12 cellular contexts compared by ENCODE assay signal in genomic region chr2:37664190-37664751, GRCh38. TPM values are rescaled to one million over a fixed set of nuclear protein-coding genes. Genes with fewer than 3 reads are reported as not detected.
DNase-seq lines count a peak whose midpoint lies in the region; ATAC-seq and TF ChIP-seq lines count a peak whose summit lies in the region.
"Had no signal": no experiment of that assay in that cellular context is flagged by ENCODE, and none has a peak within 500 bp of the region (broad histone marks: within the 10 kb centered on the region; RNA-seq: fewer than 3 reads in every experiment).

No MANE protein-coding gene starts in this region.

- intact Hi-C loops in naive thymus-derived CD4-positive, alpha-beta T cell (cut with micrococcal nuclease) = no loop called here
- intact Hi-C loops in dorsolateral prefrontal cortex (cut with DNase I) = no loop called here

- ATAC-seq in CD4-positive, CD25-positive, alpha-beta regulatory T cell (ENCODE audit: low read depth in 2 of 2) = no peak
- no peak for ATAC-seq in activated T-helper 17 cell treated with anti-CD3 and anti-CD28 coated beads, Interleukin-2, amount 50 U/mL, for 72 hours (replicated peaks)
- ATAC-seq in naive thymus-derived CD4-positive, alpha-beta T cell = peak; percentile 32
- no peak for ATAC-seq in HG03571 (IDR thresholded peaks at IDR 0.05; ENCODE audit: unreplicated experiment)
- no peak for ATAC-seq in GM21529 (IDR thresholded peaks at IDR 0.05; ENCODE audit: unreplicated experiment)
- no peak for ATAC-seq in HG02885 (IDR thresholded peaks at IDR 0.05; ENCODE audit: poor library complexity, unreplicated experiment)

- H3K36me3 ChIP-seq in CD4-positive, CD25-positive, alpha-beta regulatory T cell (ENCODE audit: control insufficient read depth, insufficient read depth, low read length) = peaks cover 27% of the 10 kb centered on the region
- peaks cover 0 to 4% (median 0%) of the 10 kb centered on the region in 3 experiments for H3K36me3 ChIP-seq in naive thymus-derived CD4-positive, alpha-beta T cell (ENCODE audit: control insufficient read depth in 2 of 3, insufficient read depth in 3 of 3, low read length in 3 of 3)

- DNase-seq in AG04449 (ENCODE audit: low read depth, low spot score) (no peak), dorsolateral prefrontal cortex (no peak)
- no peak for DNase-seq in CD4-positive, CD25-positive, alpha-beta regulatory T cell
- no peak for DNase-seq in naive thymus-derived CD4-positive, alpha-beta T cell
- DNase-seq: effector CD8-positive, alpha-beta T cell; NCI-H1092; NCI-H446; RPMI8226 had no signal

- POLR2A ChIA-PET in AG04449 (lab: Yijun Ruan, JAX) = interaction anchor here (1.2 kb wide), 1 partner anchor 17 kb away, joined by 4 read pairs; no protein-coding TSS in a partner anchor
- POLR2A ChIA-PET in naive thymus-derived CD4-positive, alpha-beta T cell (lab: Charles Lee) = no interaction called here

- H3K9me3 ChIP-seq in CD4-positive, CD25-positive, alpha-beta regulatory T cell (ENCODE audit: control insufficient read depth in 2 of 2, low read length in 2 of 2) = no peaks in the 10 kb centered on the region
- H3K9me3 ChIP-seq in naive thymus-derived CD4-positive, alpha-beta T cell (ENCODE audit: control insufficient read depth in 2 of 3, low read length in 3 of 3) = no peaks in the 10 kb centered on the region

- H3K27ac Mint-ChIP-seq in CD4-positive, CD25-positive, alpha-beta regulatory T cell = peak overlapping the region; percentile 7 to 62 (median 52)
- peak overlapping the region; percentile 73 for H3K27ac Mint-ChIP-seq in activated T-helper 17 cell treated with anti-CD3 and anti-CD28 coated beads, Interleukin-2, amount 50 U/mL, for 72 hours
- peak overlapping the region in 5 of 9 donors; percentile 5 to 72 (median 48) for H3K27ac Mint-ChIP-seq in naive thymus-derived CD4-positive, alpha-beta T cell

- H3K36me3 Mint-ChIP-seq in CD4-positive, CD25-positive, alpha-beta regulatory T cell = peaks cover 26% of the 10 kb centered on the region
- H3K36me3 Mint-ChIP-seq in activated T-helper 17 cell treated with anti-CD3 and anti-CD28 coated beads, Interleukin-2, amount 50 U/mL, for 72 hours (ENCODE audit: low read depth) = peaks cover 93% of the 10 kb centered on the region
- peaks cover 4 to 24% (median 8%) of the 10 kb centered on the region in 5 donors for H3K36me3 Mint-ChIP-seq in naive thymus-derived CD4-positive, alpha-beta T cell

- TF ChIP-seq CTCF in AG04449 (IDR thresholded peaks at IDR 0.05; ENCODE audit: insufficient read depth, low read length, missing control alignments) (no peak), dorsolateral prefrontal cortex (IDR thresholded peaks at IDR 0.05 in 54 of 56, conservative IDR thresholded peaks at IDR 0.05 in 2 of 56; ENCODE audit: low read depth in 1 of 56, partially characterized antibody in 56 of 56) (no peak)

- peaks cover 53 to 99% (median 73%) of the 10 kb centered on the region in 4 donors for H3K4me1 Mint-ChIP-seq in CD4-positive, CD25-positive, alpha-beta regulatory T cell
- peaks cover 68% of the 10 kb centered on the region for H3K4me1 Mint-ChIP-seq in activated T-helper 17 cell treated with anti-CD3 and anti-CD28 coated beads, Interleukin-2, amount 50 U/mL, for 72 hours
- H3K4me1 Mint-ChIP-seq in naive thymus-derived CD4-positive, alpha-beta T cell = peaks cover 27 to 84% (median 75%) of the 10 kb centered on the region in 7 donors

- H3K27ac ChIP-seq in CD4-positive, CD25-positive, alpha-beta regulatory T cell (ENCODE audit: insufficient read depth, low read length, poor library complexity, severe bottlenecking) = no peak overlapping the region
- no peak overlapping the region for H3K27ac ChIP-seq in naive thymus-derived CD4-positive, alpha-beta T cell (ENCODE audit: low read depth, low read length)
- peak overlapping the region in 3 of 59 donors; percentile 15 to 26 (median 25) for H3K27ac ChIP-seq in dorsolateral prefrontal cortex

- no peaks in the 10 kb centered on the region for H3K27me3 Mint-ChIP-seq in CD4-positive, CD25-positive, alpha-beta regulatory T cell
- H3K27me3 Mint-ChIP-seq in activated T-helper 17 cell treated with anti-CD3 and anti-CD28 coated beads, Interleukin-2, amount 50 U/mL, for 72 hours = no peaks in the 10 kb centered on the region
- H3K27me3 Mint-ChIP-seq in naive thymus-derived CD4-positive, alpha-beta T cell = no peaks in the 10 kb centered on the region

- H3K4me3 ChIP-seq in AG04449 (ENCODE audit: low read depth, low read length) (peak overlapping the region; percentile 40), dorsolateral prefrontal cortex (no peak overlapping the region)
- no peak overlapping the region for H3K4me3 ChIP-seq in CD4-positive, CD25-positive, alpha-beta regulatory T cell (ENCODE audit: low read depth, low read length)
- H3K4me3 ChIP-seq in naive thymus-derived CD4-positive, alpha-beta T cell (ENCODE audit: low read length) = no peak overlapping the region

- no peaks in the 10 kb centered on the region for H3K9me3 Mint-ChIP-seq in CD4-positive, CD25-positive, alpha-beta regulatory T cell
- no peaks in the 10 kb centered on the region for H3K9me3 Mint-ChIP-seq in activated T-helper 17 cell treated with anti-CD3 and anti-CD28 coated beads, Interleukin-2, amount 50 U/mL, for 72 hours
- H3K9me3 Mint-ChIP-seq in naive thymus-derived CD4-positive, alpha-beta T cell = no peaks in the 10 kb centered on the region

- CTCF ChIA-PET in AG04449 (lab: Yijun Ruan, JAX) = interaction anchor here (0.7 to 4.8 kb wide), 3 partner anchors 213 to 268 kb away, joined by 3 to 23 read pairs (median 5); no protein-coding TSS in a partner anchor
- CTCF ChIA-PET in naive thymus-derived CD4-positive, alpha-beta T cell (lab: Charles Lee) = no interaction called here

- H3K27me3 ChIP-seq in CD4-positive, CD25-positive, alpha-beta regulatory T cell (ENCODE audit: control insufficient read depth, insufficient read depth, low read length) = no peaks in the 10 kb centered on the region
- H3K27me3 ChIP-seq in naive thymus-derived CD4-positive, alpha-beta T cell (ENCODE audit: control insufficient read depth in 2 of 2, insufficient read depth in 2 of 2, low read length in 2 of 2) = no peaks in the 10 kb centered on the region
- H3K27me3 ChIP-seq in dorsolateral prefrontal cortex = peaks cover 0 to 25% (median 0%) of the 10 kb centered on the region in 45 donors

- H3K4me3 Mint-ChIP-seq in CD4-positive, CD25-positive, alpha-beta regulatory T cell = peak overlapping the region in 2 of 4 donors; percentile 13 to 16
- peak overlapping the region; percentile 31 for H3K4me3 Mint-ChIP-seq in activated T-helper 17 cell treated with anti-CD3 and anti-CD28 coated beads, Interleukin-2, amount 50 U/mL, for 72 hours
- H3K4me3 Mint-ChIP-seq in naive thymus-derived CD4-positive, alpha-beta T cell = peak overlapping the region in 1 of 10 donors; percentile 0

- peaks cover 67% of the 10 kb centered on the region for H3K4me1 ChIP-seq in CD4-positive, CD25-positive, alpha-beta regulatory T cell (ENCODE audit: control insufficient read depth, insufficient read depth, low read length, poor library complexity, severe bottlenecking)
- H3K4me1 ChIP-seq in naive thymus-derived CD4-positive, alpha-beta T cell (ENCODE audit: control insufficient read depth in 2 of 2, insufficient read depth in 2 of 2, low read length in 2 of 2) = peaks cover 18 to 43% of the 10 kb centered on the region in 2 donors

RNA-seq across cellular contexts. Expression of gene CDC42EP3, which starts 7.2 kb away (rescaled TPM):
- total RNA-seq in CD4-positive, CD25-positive, alpha-beta regulatory T cell = 36.4 TPM
- polyA plus RNA-seq in CD4-positive, CD25-positive, alpha-beta regulatory T cell = 10 to 100 TPM; 57.9 to 81.4 (median 68.5) TPM
- 10 to 100 TPM; 33.5 to 40.9 TPM for total RNA-seq in activated T-helper 17 cell treated with anti-CD3 and anti-CD28 coated beads, Interleukin-2, amount 50 U/mL, for 72 hours
- total RNA-seq in naive thymus-derived CD4-positive, alpha-beta T cell = 10 to 100 TPM; 15.9 to 96.3 (median 17.7) TPM
- polyA plus RNA-seq in naive thymus-derived CD4-positive, alpha-beta T cell = 10 to 100 TPM; 26.7 to 29.2 TPM
- 10 to 100 TPM in 113 of 120 experiments, 1 to 10 TPM in 7; 6.3 to 30.3 (median 17.6) TPM for total RNA-seq in dorsolateral prefrontal cortex
